ENCODE assay signal across 9 cellular contexts in genomic region chr7:73827568-73828106, GRCh38. TPM values are rescaled to one million over a fixed set of nuclear protein-coding genes. Genes with fewer than 3 reads are reported as not detected.
DNase-seq lines count a peak whose midpoint lies in the region; ATAC-seq, FAIRE-seq and TF ChIP-seq lines count a peak whose summit lies in the region.
"Had no signal": no experiment of that assay in that cellular context is flagged by ENCODE, and none has a peak within 500 bp of the region (broad histone marks: within the 10 kb centered on the region; RNA-seq: fewer than 3 reads in every experiment).

No MANE protein-coding gene starts in this region.

- no peaks in the 10 kb centered on the region for H3K36me3 ChIP-seq in SK-N-SH (replicated peaks in 1 of 2; ENCODE audit: control insufficient read depth in 1 of 2, insufficient read depth in 2 of 2, low read length in 1 of 2)
- no peaks in the 10 kb centered on the region for H3K36me3 ChIP-seq in HepG2 (replicated peaks in 1 of 2; ENCODE audit: control insufficient read depth in 1 of 2, insufficient read depth in 2 of 2, low read length in 2 of 2)
- no peaks in the 10 kb centered on the region for H3K36me3 ChIP-seq in gastroesophageal sphincter

- no TSS peak for BruUV-seq in HepG2 (replicated peaks; lab: Mats Ljungman, UMichigan)

- TF ChIP-seq RAD21 in SK-N-SH (IDR thresholded peaks at IDR 0.05; ENCODE audit: low read length) (peak; percentile 19; the same call in 1 of the 2 replicates), HepG2 (CRISPR knock-in tag; IDR thresholded peaks at IDR 0.05) (no peak)

- TF ChIP-seq POLR2A in HepG2 (IDR thresholded peaks at IDR 0.05; ENCODE audit: insufficient read depth in 1 of 2, low read depth in 2 of 2, low read length in 2 of 2): no peak
- TF ChIP-seq POLR2A in gastroesophageal sphincter (IDR thresholded peaks at IDR 0.05): no peak

- H3K27ac ChIP-seq in C4-2B: peak overlapping the region; percentile 98
- H3K27ac ChIP-seq in SK-N-SH (ENCODE audit: low read depth in 2 of 2, low read length in 1 of 2): peak overlapping the region; percentile 5 to 94; a peak in 3 of 4 replicates
- H3K27ac ChIP-seq in HepG2 (ENCODE audit: extremely low read length, insufficient read depth, low read length): no peak overlapping the region
- H3K27ac ChIP-seq in gastroesophageal sphincter: peak overlapping the region in 1 of 4 donors; percentile 10

- whole genome bisulfite sequencing in SK-N-SH (ENCODE audit: low lambda C conversion rate): 37% methylated on average over 7 of the region's 11 CpGs
- 10% methylated on average over 5 of the region's 11 CpGs for WGBS in HepG2 (ENCODE audit: low lambda C conversion rate)
- WGBS in gastroesophageal sphincter (ENCODE audit: low coverage in 1 of 2), 2 donors: 27 to 50% methylated on average over 2 to 5 of the region's 11 CpGs

- H3F3A ChIP-seq in SK-N-SH (replicated peaks; ENCODE audit: insufficient read depth): peaks cover 28% of the 10 kb centered on the region

- no peaks in the 10 kb centered on the region for H3K9me3 ChIP-seq in SK-N-SH
- no peaks in the 10 kb centered on the region for H3K9me3 ChIP-seq in HepG2 (ENCODE audit: low read length)
- no peaks in the 10 kb centered on the region for H3K9me3 ChIP-seq in gastroesophageal sphincter

- TF ChIP-seq EP300 in SK-N-SH (IDR thresholded peaks at IDR 0.05; ENCODE audit: borderline replicate concordance in 1 of 2, low read depth in 1 of 2, low read length in 1 of 2) (no peak), HepG2 (IDR thresholded peaks at IDR 0.05; ENCODE audit: low read depth in 2 of 2, low read length in 2 of 2) (no peak), HepG2 (CRISPR knock-in tag; IDR thresholded peaks at IDR 0.05; ENCODE audit: borderline replicate concordance) (no peak), gastroesophageal sphincter (IDR thresholded peaks at IDR 0.05) (no peak)

- no peak overlapping the region for H2AFZ ChIP-seq in SK-N-SH (ENCODE audit: low read depth)
- no peak overlapping the region for H2AFZ ChIP-seq in HepG2 (ENCODE audit: low read length)

- DNase-seq in NCI-H1092 treated with DMSO at 0.1 percent for 48 hours (lab: John Stamatoyannopoulos, UW) (peak; percentile 99), SK-N-SH (peak; percentile 88), HepG2 (ENCODE audit: low spot score) (no peak), hypothalamus (lab: John Stamatoyannopoulos, UW) (no peak), iPS-NIHi7 (ENCODE audit: extremely low spot score) (no peak)

- H3K4me1 ChIP-seq in SK-N-SH (ENCODE audit: control insufficient read depth in 1 of 2, insufficient read depth in 2 of 2, low read depth in 1 of 2, low read length in 1 of 2): peaks cover 26 to 60% of the 10 kb centered on the region in 2 experiments
- peaks cover 61% of the 10 kb centered on the region for H3K4me1 ChIP-seq in HepG2 (ENCODE audit: insufficient read depth, low read length)
- H3K4me1 ChIP-seq in gastroesophageal sphincter: peaks cover 0 to 22% (median 11%) of the 10 kb centered on the region in 3 donors

- no peaks in the 10 kb centered on the region for H3K79me2 ChIP-seq in SK-N-SH (ENCODE audit: insufficient read depth)
- H3K79me2 ChIP-seq in HepG2 (ENCODE audit: insufficient read depth, low read length): peaks cover 12% of the 10 kb centered on the region

- TF ChIP-seq CTCF in C4-2B (conservative IDR thresholded peaks at IDR 0.05) (no peak), SK-N-SH (IDR thresholded peaks at IDR 0.05) (no peak), HepG2 (CRISPR knock-in tag; IDR thresholded peaks at IDR 0.05) (no peak), gastroesophageal sphincter (IDR thresholded peaks at IDR 0.05) (no peak)

- ATAC-seq in HepG2 (no peak), GM18517 (IDR thresholded peaks at IDR 0.05; ENCODE audit: unreplicated experiment) (no peak), gastroesophageal sphincter (no peak)

- 0 out of 2 replicates have a peak overlapping the region, but pooled peaks have one; percentile 52 for H3K4me2 ChIP-seq in SK-N-SH
- peak overlapping the region; percentile 65 for H3K4me2 ChIP-seq in HepG2 (ENCODE audit: low read depth, low read length)

- POLR2A ChIA-PET in SK-N-SH (lab: Yijun Ruan, JAX): interaction anchor here (1.2 to 2.4 kb wide), 3 partner anchors 10 to 16 kb away, joined by 3 to 10 read pairs (median 6); partner anchors contain the start of gene METTL27
- POLR2A ChIA-PET in HepG2 (lab: Yijun Ruan, JAX): interaction anchor here (3.5 kb wide), 1 partner anchor 15 kb away, joined by 14 read pairs; the partner anchor contains the start of gene METTL27

- CTCF ChIA-PET in SK-N-SH (lab: Yijun Ruan, JAX): interaction anchor here (0.5 to 6.3 kb wide), 13 partner anchors 9 to 380 kb away, joined by 3 to 48 read pairs (median 5); partner anchors contain the start of gene METTL27
- CTCF ChIA-PET in HepG2 (lab: Yijun Ruan, JAX; ENCODE audit: low intra/inter-chr PET ratio, low total read pairs): no interaction called here

- FAIRE-seq in HepG2 (lab: Jason Lieb, UNC): no peak

- no peaks in the 10 kb centered on the region for H4K20me1 ChIP-seq in SK-N-SH (ENCODE audit: insufficient read depth)
- H4K20me1 ChIP-seq in HepG2 (ENCODE audit: insufficient read depth, low read length): no peaks in the 10 kb centered on the region

- H3K4me3 ChIP-seq in SK-N-SH (ENCODE audit: low read depth in 2 of 2, low read length in 1 of 2): no peak overlapping the region; a peak in 1 of 4 replicates
- H3K4me3 ChIP-seq in HepG2 (replicated peaks in 1 of 3; ENCODE audit: insufficient read depth in 1 of 3, low read depth in 2 of 3, low read length in 3 of 3): peak overlapping the region in 1 of 3 experiments; percentile 39; a peak in 1 of 6 replicates
- no peak overlapping the region for H3K4me3 ChIP-seq in gastroesophageal sphincter

- H3K9me2 ChIP-seq in SK-N-SH: no peaks in the 10 kb centered on the region

- H3K27me3 ChIP-seq in SK-N-SH (ENCODE audit: insufficient read depth) (no peaks in the 10 kb centered on the region), HepG2 (ENCODE audit: control insufficient read depth in 1 of 2, insufficient read depth in 2 of 2, low read length in 2 of 2) (peaks cover 0 to 31% of the 10 kb centered on the region in 2 experiments; a peak in 3 of 5 replicates), gastroesophageal sphincter (peaks cover 32% of the 10 kb centered on the region)

- in situ Hi-C loops in HepG2 (cut with HindIII; ENCODE audit: extremely low pct_ligation_motif_present, low pct_unique_long_range_greater_than_20kb): no loop called here

- intact Hi-C loops in HepG2 (cut with micrococcal nuclease; ENCODE audit: unreplicated experiment): loop anchor here (2.0 kb wide), 1 partner anchor 27 kb away; no protein-coding TSS in a partner anchor

- no peak overlapping the region for H3K9ac ChIP-seq in SK-N-SH
- no peak overlapping the region for H3K9ac ChIP-seq in HepG2 (ENCODE audit: insufficient read depth, low read depth, low read length)

RNA-seq across cellular contexts. Expression of gene CLDN4, which starts 3.2 kb away (rescaled TPM):
- polyA plus RNA-seq in SK-N-SH (2012; rRNA removed): 4.6 and 5.9 TPM in 2 replicates
- polyA plus RNA-seq in SK-N-SH (2012; cell fraction: cytosol; rRNA removed): 1.9 and 3.1 TPM in 2 replicates
- 6.3 and 6.7 TPM in 2 replicates for polyA plus RNA-seq in SK-N-SH (2012; cell fraction: nucleus; rRNA removed)
- 9.4 and 28.2 TPM in 2 replicates for total RNA-seq in HepG2 (2016; rRNA removed; fragmentation: Illumina TruSeq; extraction: Trizol)
- total RNA-seq in HepG2 (2016; cell fraction: cytosol; rRNA removed; fragmentation: Illumina TruSeq; extraction: Trizol; ENCODE audit: low read depth): 4.3 and 4.7 TPM in 2 replicates
- 9.9 and 28.5 TPM in 2 replicates for total RNA-seq in HepG2 (2016; cell fraction: insoluble cytoplasmic fraction; rRNA removed; fragmentation: Illumina TruSeq; extraction: Trizol)
- total RNA-seq in HepG2 (2016; cell fraction: membrane; rRNA removed; fragmentation: Illumina TruSeq; extraction: Trizol): 7.4 and 7.9 TPM in 2 replicates
- total RNA-seq in HepG2 (2016; cell fraction: nucleus; rRNA removed; fragmentation: Illumina TruSeq; extraction: Trizol): 24.8 and 28.9 TPM in 2 replicates
- 35.7 and 47.4 TPM in 2 replicates for polyA plus RNA-seq in HepG2 (2011; rRNA removed)
- polyA plus RNA-seq in HepG2 (2011; cell fraction: cytosol; rRNA removed): 46.8 and 65.8 TPM in 2 replicates
- polyA plus RNA-seq in HepG2 (2011; cell fraction: nucleus; rRNA removed): 34.9 and 35.5 TPM in 2 replicates
- 16.0 and 29.2 TPM in 2 replicates for polyA plus RNA-seq in HepG2 (2012)
- polyA plus RNA-seq in HepG2 (2016; cell fraction: cytosol; fragmentation: Illumina TruSeq; extraction: Trizol; ENCODE audit: low read depth): 2.9 and 3.1 TPM in 2 replicates
- polyA plus RNA-seq in HepG2 (2016; cell fraction: insoluble cytoplasmic fraction; fragmentation: Illumina TruSeq; extraction: Trizol; ENCODE audit: low read depth): 8.7 and 9.9 TPM in 2 replicates
- polyA plus RNA-seq in HepG2 (2016; cell fraction: membrane; fragmentation: Illumina TruSeq; extraction: Trizol; ENCODE audit: low read depth): 3.9 and 4.0 TPM in 2 replicates
- 34.6 and 39.8 TPM in 2 replicates for polyA plus RNA-seq in HepG2 (2016; cell fraction: nucleus; fragmentation: Illumina TruSeq; extraction: Trizol; ENCODE audit: insufficient read depth, low read depth)
- polyA minus RNA-seq in HepG2 (2011; rRNA and poly(A)+ RNA removed; ENCODE audit: low replicate concordance): 55.3 and 116 TPM in 2 replicates
- polyA minus RNA-seq in HepG2 (2011; cell fraction: cytosol; rRNA and poly(A)+ RNA removed): 39.1 and 50.4 TPM in 2 replicates
- polyA minus RNA-seq in HepG2 (2011; cell fraction: nucleus; rRNA and poly(A)+ RNA removed): 8.5 and 9.7 TPM in 2 replicates
- total RNA-seq in gastroesophageal sphincter: 10 to 100 TPM in 1 of 4 donors, under 1 TPM in 3; 0.54 to 16.8 (median 0.79) TPM

RNA-seq across cellular contexts. Expression of gene METTL27, which starts 14.7 kb away (rescaled TPM):
- 2.9 and 3.1 TPM in 2 replicates for polyA plus RNA-seq in SK-N-SH (2012; rRNA removed)
- 0.81 and 1.4 TPM in 2 replicates for polyA plus RNA-seq in SK-N-SH (2012; cell fraction: cytosol; rRNA removed)
- polyA plus RNA-seq in SK-N-SH (2012; cell fraction: nucleus; rRNA removed): 7.3 and 10.0 TPM in 2 replicates
- 1.2 and 2.0 TPM in 2 replicates for total RNA-seq in HepG2 (2016; rRNA removed; fragmentation: Illumina TruSeq; extraction: Trizol)
- total RNA-seq in HepG2 (2016; cell fraction: cytosol; rRNA removed; fragmentation: Illumina TruSeq; extraction: Trizol; ENCODE audit: low read depth): 0.88 and 1.1 TPM in 2 replicates
- total RNA-seq in HepG2 (2016; cell fraction: insoluble cytoplasmic fraction; rRNA removed; fragmentation: Illumina TruSeq; extraction: Trizol): 1.3 and 1.7 TPM in 2 replicates
- 0.77 and 1.5 TPM in 2 replicates for total RNA-seq in HepG2 (2016; cell fraction: membrane; rRNA removed; fragmentation: Illumina TruSeq; extraction: Trizol)
- total RNA-seq in HepG2 (2016; cell fraction: nucleus; rRNA removed; fragmentation: Illumina TruSeq; extraction: Trizol): 0.60 and 0.99 TPM in 2 replicates
- 3.0 and 3.6 TPM in 2 replicates for polyA plus RNA-seq in HepG2 (2011; rRNA removed)
- polyA plus RNA-seq in HepG2 (2011; cell fraction: cytosol; rRNA removed): 1.5 and 4.7 TPM in 2 replicates
- 3.3 and 4.0 TPM in 2 replicates for polyA plus RNA-seq in HepG2 (2011; cell fraction: nucleus; rRNA removed)
- 1.8 and 2.3 TPM in 2 replicates for polyA plus RNA-seq in HepG2 (2012)
- polyA plus RNA-seq in HepG2 (2016; cell fraction: cytosol; fragmentation: Illumina TruSeq; extraction: Trizol; ENCODE audit: low read depth): 1.4 and 1.7 TPM in 2 replicates
- polyA plus RNA-seq in HepG2 (2016; cell fraction: insoluble cytoplasmic fraction; fragmentation: Illumina TruSeq; extraction: Trizol; ENCODE audit: low read depth): 0.83 and 1.6 TPM in 2 replicates
- polyA plus RNA-seq in HepG2 (2016; cell fraction: membrane; fragmentation: Illumina TruSeq; extraction: Trizol; ENCODE audit: low read depth): 0.92 and 1.7 TPM in 2 replicates
- polyA plus RNA-seq in HepG2 (2016; cell fraction: nucleus; fragmentation: Illumina TruSeq; extraction: Trizol; ENCODE audit: insufficient read depth, low read depth): 1.5 and 1.8 TPM in 2 replicates
- polyA minus RNA-seq in HepG2 (2011; rRNA and poly(A)+ RNA removed; ENCODE audit: low replicate concordance): 3.6 and 5.4 TPM in 2 replicates
- 0.69 and 0.70 TPM in 2 replicates for polyA minus RNA-seq in HepG2 (2011; cell fraction: cytosol; rRNA and poly(A)+ RNA removed)
- 2.1 and 3.7 TPM in 2 replicates for polyA minus RNA-seq in HepG2 (2011; cell fraction: nucleus; rRNA and poly(A)+ RNA removed)
- total RNA-seq in gastroesophageal sphincter: 1 to 10 TPM in 3 of 4 donors, under 1 TPM in 1; 0.93 to 7.8 (median 3.5) TPM

RNA-seq across cellular contexts. Expression of gene TMEM270, which starts 33.3 kb away (rescaled TPM):
- 0.71 and 0.96 TPM in 2 replicates for polyA plus RNA-seq in SK-N-SH (2012; rRNA removed)
- polyA plus RNA-seq in SK-N-SH (2012; cell fraction: cytosol; rRNA removed): 0.32 and 0.63 TPM in 2 replicates
- polyA plus RNA-seq in SK-N-SH (2012; cell fraction: nucleus; rRNA removed): 0.17 and 0.54 TPM in 2 replicates
- total RNA-seq in HepG2 (2016; rRNA removed; fragmentation: Illumina TruSeq; extraction: Trizol): not detected in 2 replicates
- not detected in 2 replicates for total RNA-seq in HepG2 (2016; cell fraction: cytosol; rRNA removed; fragmentation: Illumina TruSeq; extraction: Trizol; ENCODE audit: low read depth)
- total RNA-seq in HepG2 (2016; cell fraction: insoluble cytoplasmic fraction; rRNA removed; fragmentation: Illumina TruSeq; extraction: Trizol): not detected in 2 replicates
- total RNA-seq in HepG2 (2016; cell fraction: membrane; rRNA removed; fragmentation: Illumina TruSeq; extraction: Trizol): not detected in 2 replicates
- not detected in 2 replicates for total RNA-seq in HepG2 (2016; cell fraction: nucleus; rRNA removed; fragmentation: Illumina TruSeq; extraction: Trizol)
- not detected in 2 replicates for polyA plus RNA-seq in HepG2 (2011; rRNA removed)
- not detected in 2 replicates for polyA plus RNA-seq in HepG2 (2011; cell fraction: cytosol; rRNA removed)
- not detected in 2 replicates for polyA plus RNA-seq in HepG2 (2011; cell fraction: nucleus; rRNA removed)
- polyA plus RNA-seq in HepG2 (2012): not detected in 2 replicates
- polyA plus RNA-seq in HepG2 (2016; cell fraction: cytosol; fragmentation: Illumina TruSeq; extraction: Trizol; ENCODE audit: low read depth): not detected in 2 replicates
- not detected in 2 replicates for polyA plus RNA-seq in HepG2 (2016; cell fraction: insoluble cytoplasmic fraction; fragmentation: Illumina TruSeq; extraction: Trizol; ENCODE audit: low read depth)
- not detected in 2 replicates for polyA plus RNA-seq in HepG2 (2016; cell fraction: membrane; fragmentation: Illumina TruSeq; extraction: Trizol; ENCODE audit: low read depth)
- not detected in 2 replicates for polyA plus RNA-seq in HepG2 (2016; cell fraction: nucleus; fragmentation: Illumina TruSeq; extraction: Trizol; ENCODE audit: insufficient read depth, low read depth)
- polyA minus RNA-seq in HepG2 (2011; rRNA and poly(A)+ RNA removed; ENCODE audit: low replicate concordance): 1.4 TPM in 1 of 2 replicates, not detected in the other
- not detected in 2 replicates for polyA minus RNA-seq in HepG2 (2011; cell fraction: cytosol; rRNA and poly(A)+ RNA removed)
- not detected in 2 replicates for polyA minus RNA-seq in HepG2 (2011; cell fraction: nucleus; rRNA and poly(A)+ RNA removed)
- total RNA-seq in gastroesophageal sphincter: not detected
- total RNA-seq: glomerular endothelial cell had no signal

RNA-seq across cellular contexts. Expression of gene CLDN3, which starts 57.6 kb away (rescaled TPM):
- 0.05 and 0.08 TPM in 2 replicates for polyA plus RNA-seq in SK-N-SH (2012; rRNA removed)
- 0.07 TPM in 1 of 2 replicates, not detected in the other for polyA plus RNA-seq in SK-N-SH (2012; cell fraction: cytosol; rRNA removed)
- polyA plus RNA-seq in SK-N-SH (2012; cell fraction: nucleus; rRNA removed): 0.07 TPM in 1 of 2 replicates, not detected in the other
- 0.31 TPM in 1 of 2 replicates, not detected in the other for total RNA-seq in HepG2 (2016; rRNA removed; fragmentation: Illumina TruSeq; extraction: Trizol)
- total RNA-seq in HepG2 (2016; cell fraction: cytosol; rRNA removed; fragmentation: Illumina TruSeq; extraction: Trizol; ENCODE audit: low read depth): 0.40 TPM in 1 of 2 replicates, not detected in the other
- 0.32 TPM in 1 of 2 replicates, not detected in the other for total RNA-seq in HepG2 (2016; cell fraction: insoluble cytoplasmic fraction; rRNA removed; fragmentation: Illumina TruSeq; extraction: Trizol)
- 0.19 TPM in 1 of 2 replicates, not detected in the other for total RNA-seq in HepG2 (2016; cell fraction: membrane; rRNA removed; fragmentation: Illumina TruSeq; extraction: Trizol)
- total RNA-seq in HepG2 (2016; cell fraction: nucleus; rRNA removed; fragmentation: Illumina TruSeq; extraction: Trizol): 0.40 and 0.50 TPM in 2 replicates
- 0.51 and 0.59 TPM in 2 replicates for polyA plus RNA-seq in HepG2 (2011; rRNA removed)
- polyA plus RNA-seq in HepG2 (2011; cell fraction: cytosol; rRNA removed): 0.59 and 1.2 TPM in 2 replicates
- polyA plus RNA-seq in HepG2 (2011; cell fraction: nucleus; rRNA removed): 0.71 and 1.2 TPM in 2 replicates
- 1.0 and 1.2 TPM in 2 replicates for polyA plus RNA-seq in HepG2 (2012)
- polyA plus RNA-seq in HepG2 (2016; cell fraction: cytosol; fragmentation: Illumina TruSeq; extraction: Trizol; ENCODE audit: low read depth): 0.24 and 0.34 TPM in 2 replicates
- 0.24 and 0.32 TPM in 2 replicates for polyA plus RNA-seq in HepG2 (2016; cell fraction: insoluble cytoplasmic fraction; fragmentation: Illumina TruSeq; extraction: Trizol; ENCODE audit: low read depth)
- polyA plus RNA-seq in HepG2 (2016; cell fraction: membrane; fragmentation: Illumina TruSeq; extraction: Trizol; ENCODE audit: low read depth): 0.38 and 0.39 TPM in 2 replicates
- polyA plus RNA-seq in HepG2 (2016; cell fraction: nucleus; fragmentation: Illumina TruSeq; extraction: Trizol; ENCODE audit: insufficient read depth, low read depth): 0.49 and 1.4 TPM in 2 replicates
- 0.26 and 0.98 TPM in 2 replicates for polyA minus RNA-seq in HepG2 (2011; rRNA and poly(A)+ RNA removed; ENCODE audit: low replicate concordance)
- 0.49 and 1.1 TPM in 2 replicates for polyA minus RNA-seq in HepG2 (2011; cell fraction: cytosol; rRNA and poly(A)+ RNA removed)
- polyA minus RNA-seq in HepG2 (2011; cell fraction: nucleus; rRNA and poly(A)+ RNA removed): not detected in 2 replicates
- total RNA-seq in gastroesophageal sphincter: 1 to 10 TPM in 1 of 4 donors, not detected in 3; 5.9 TPM
- total RNA-seq: glomerular endothelial cell had no signal

Comparison
In these comparisons a context has a peak if more than half of its experiments do, and no peak if none do; other contexts are left out.
1. DNase-seq: peak in NCI-H1092 treated with DMSO at 0.1 percent for 48 hours (single experiment) and SK-N-SH (single experiment); none in HepG2 (single experiment), hypothalamus (0 of 51) and iPS-NIHi7 (single experiment).